26 cellular contexts compared by ENCODE assay signal in the genomic region with DNA sequence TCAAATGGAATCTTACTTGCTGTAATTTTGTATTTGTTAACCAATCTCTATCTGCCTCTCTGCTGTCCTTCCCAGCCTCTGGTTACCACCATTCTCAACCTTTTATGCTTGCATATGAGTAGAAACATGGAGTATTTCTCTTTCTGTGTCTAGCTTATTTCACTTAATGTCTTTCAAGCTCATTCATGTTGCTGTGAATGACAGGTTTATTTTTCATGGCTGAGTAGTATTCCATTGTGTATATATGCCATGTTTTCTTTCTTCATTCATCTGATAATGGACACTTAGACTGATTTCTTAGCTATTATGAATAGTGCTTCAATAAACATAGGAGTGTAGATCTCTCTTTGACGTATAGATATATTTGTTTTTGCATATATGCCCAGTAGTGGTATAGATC.
"Had no signal": no experiment of that assay in that cellular context is flagged by ENCODE, and none has a peak within 500 bp of the region (broad histone marks: within the 10 kb centered on the region; RNA-seq: fewer than 3 reads in every experiment).

No MANE protein-coding gene starts in this region.

- H3K4me1 ChIP-seq: left ventricle myocardium inferior, neural progenitor cell, parathyroid adenoma, right atrium auricular region, right lobe of liver, tibial nerve, uterus had no signal

- H3K4me3 Mint-ChIP-seq: mesothelial cell of epicardium; naive B cell; natural killer cell; nephron progenitor cell; neural progenitor cell; stimulated activated memory B cell treated with anti-CD40 and anti-IgM and Interleukin-4, amounts not matched to agents 10 μg/mL and 1 μg/mL and 100 μg/mL, for 72 hours; stimulated activated naive CD8-positive, alpha-beta T cell treated with anti-CD3 and anti-CD28 coated beads, Interleukin-15, amount 100 ng/mL, for 72 hours; type B pancreatic cell had no signal

- H3K27ac Mint-ChIP-seq: mesothelial cell of epicardium; natural killer cell; nephron progenitor cell; neural progenitor cell; stimulated activated memory B cell treated with anti-CD40 and anti-IgM and Interleukin-4, amounts not matched to agents 10 μg/mL and 1 μg/mL and 100 μg/mL, for 72 hours; stimulated activated naive CD8-positive, alpha-beta T cell treated with anti-CD3 and anti-CD28 coated beads, Interleukin-15, amount 100 ng/mL, for 72 hours; type B pancreatic cell had no signal

- H3K4me2 ChIP-seq: neural progenitor cell, smooth muscle cell had no signal

- H3K4me1 Mint-ChIP-seq: mesothelial cell of epicardium, nephron progenitor cell, neural progenitor cell had no signal

- H3K9ac ChIP-seq: neural progenitor cell, parathyroid adenoma had no signal

- H3K4me3 ChIP-seq: left ventricle myocardium inferior, lung, neural progenitor cell, right atrium auricular region, right lobe of liver, smooth muscle cell, tibial nerve, uterus had no signal

- H2AFZ ChIP-seq: neural progenitor cell, parathyroid adenoma had no signal

- DNase-seq: islet precursor cell; left ventricle myocardium inferior; mesendoderm; naive B cell; natural killer cell; nephron progenitor cell; occipital lobe; right lobe of liver; stimulated activated CD4-positive, alpha-beta T cell treated with anti-CD3 and anti-CD28 coated beads, Interleukin-1b, Interleukin-23, amount 100 ng/mL, for 48 hours; stimulated activated CD4-positive, alpha-beta T cell treated with anti-CD3 and anti-CD28 coated beads, Interleukin-2, amount 100 ng/mL, for 48 hours; stimulated activated CD4-positive, alpha-beta T cell treated with anti-CD3 and anti-CD28 coated beads, Interleukin-4, amount 100 ng/mL, for 4 hours; stimulated activated CD8-positive, alpha-beta memory T cell treated with anti-CD3 and anti-CD28 coated beads, Interleukin-4, amount 100 ng/mL, for 48 hours; stimulated activated naive CD4-positive, alpha-beta T cell treated with Interleukin-2 at 50 U/mL for 16 hours; stimulated activated naive CD8-positive, alpha-beta T cell treated with anti-CD3 and anti-CD28 coated beads, Interleukin-15, amount 100 ng/mL, for 72 hours; substantia nigra; uterus had no signal

- H3K27me3 Mint-ChIP-seq: naive B cell; stimulated activated memory B cell treated with anti-CD40 and anti-IgM and Interleukin-4, amounts not matched to agents 10 μg/mL and 1 μg/mL and 100 μg/mL, for 72 hours; stimulated activated naive CD8-positive, alpha-beta T cell treated with anti-CD3 and anti-CD28 coated beads, Interleukin-15, amount 100 ng/mL, for 72 hours; type B pancreatic cell had no signal

- ATAC-seq: natural killer cell; right lobe of liver; stimulated activated memory B cell treated with anti-CD40 and anti-IgM and Interleukin-4, amounts not matched to agents 10 μg/mL and 1 μg/mL and 100 μg/mL, for 72 hours; stimulated activated naive CD8-positive, alpha-beta T cell treated with anti-CD3 and anti-CD28 coated beads, Interleukin-15, amount 100 ng/mL, for 72 hours had no signal

- H3K27me3 ChIP-seq: neural progenitor cell, neutrophil, right atrium auricular region, right lobe of liver, tibial nerve, uterus had no signal

- H3K27ac ChIP-seq: left ventricle myocardium inferior, neural progenitor cell, neutrophil, parathyroid adenoma, right atrium auricular region, right lobe of liver, tibial nerve, uterus had no signal

- H3K36me3 ChIP-seq: uterus had no signal
